Comparison of ENCODE assay signal across 1 cellular context in genomic region chr19:48812094-48812929, GRCh38.
A peak's percentile ranks its signal among the peaks of the same experiment; 100 is the strongest.
TF ChIP-seq lines count a peak whose summit lies in the region.

No MANE protein-coding gene starts in this region.

TF ChIP-seq in K562, 482 proteins besides CTCF, POLR2A, EP300 and RAD21 (continued from another document and continues in another):
- TF ChIP-seq COPS2 (conservative IDR thresholded peaks at IDR 0.05) = no peak
- no peak for TF ChIP-seq ZFP91 (CRISPR knock-in tag; IDR thresholded peaks at IDR 0.05)
- TF ChIP-seq HDAC1 (IDR thresholded peaks at IDR 0.05) = 0 out of 4 replicates have a peak, but pooled peaks of 1 of the 2 experiments have one; percentile 62
- TF ChIP-seq CHD1 (IDR thresholded peaks at IDR 0.05; ENCODE audit: low read length) = no peak
- TF ChIP-seq FOXA3 (CRISPR knock-in tag; conservative IDR thresholded peaks at IDR 0.05 in 1 of 2, IDR thresholded peaks at IDR 0.05 in 1 of 2) = no peak
- TF ChIP-seq E2F5 (CRISPR knock-in tag; IDR thresholded peaks at IDR 0.05) = no peak
- no peak for TF ChIP-seq FOXJ2 (tag; IDR thresholded peaks at IDR 0.05)
- no peak for TF ChIP-seq ZNF134 (CRISPR knock-in tag; conservative IDR thresholded peaks at IDR 0.05)
- TF ChIP-seq RFX7 (CRISPR knock-in tag; IDR thresholded peaks at IDR 0.05) = no peak
- no peak for TF ChIP-seq RBBP5 (IDR thresholded peaks at IDR 0.05; ENCODE audit: borderline replicate concordance, insufficient read depth, low read length, poor library complexity, severe bottlenecking)
- no peak for TF ChIP-seq ZHX1 (conservative IDR thresholded peaks at IDR 0.05; ENCODE audit: low read length)
- peak; percentile 62 for TF ChIP-seq ZFX (CRISPR knock-in tag; IDR thresholded peaks at IDR 0.05)
- TF ChIP-seq PTTG1 (tag; IDR thresholded peaks at IDR 0.05; ENCODE audit: low read depth) = no peak
- no peak for TF ChIP-seq GATAD2B (IDR thresholded peaks at IDR 0.05; ENCODE audit: borderline replicate concordance)
- no peak for TF ChIP-seq FOSL1 (tag; conservative IDR thresholded peaks at IDR 0.05)
- TF ChIP-seq MCM5 (IDR thresholded peaks at IDR 0.05; ENCODE audit: low read depth) = no peak
- no peak for TF ChIP-seq ZNF431 (CRISPR knock-in tag; IDR thresholded peaks at IDR 0.05)
- TF ChIP-seq GTF2B (IDR thresholded peaks at IDR 0.05; ENCODE audit: extremely low read depth, insufficient read length) = no peak
- no peak for TF ChIP-seq ZNF232 (CRISPR knock-in tag; IDR thresholded peaks at IDR 0.05)
- no peak for TF ChIP-seq SIX5 (IDR thresholded peaks at IDR 0.05; ENCODE audit: borderline replicate concordance in 1 of 2, insufficient read depth in 1 of 2, low read depth in 1 of 2, low read length in 2 of 2)
- no peak for TF ChIP-seq STAT6 (CRISPR knock-in tag; IDR thresholded peaks at IDR 0.05)
- TF ChIP-seq ZNF561 (CRISPR knock-in tag; conservative IDR thresholded peaks at IDR 0.05) = no peak
- TF ChIP-seq MTA3 (IDR thresholded peaks at IDR 0.05; ENCODE audit: borderline replicate concordance) = no peak; the same call in 1 of the 2 replicates
- TF ChIP-seq ELF1 (tag; IDR thresholded peaks at IDR 0.05) = no peak
- no peak for TF ChIP-seq ZNF24 (IDR thresholded peaks at IDR 0.05)
- no peak for TF ChIP-seq MECOM (CRISPR knock-in tag; IDR thresholded peaks at IDR 0.05)
- no peak for TF ChIP-seq SFPQ (IDR thresholded peaks at IDR 0.05; ENCODE audit: low read depth, low read length)
- no peak for TF ChIP-seq ZBTB8A (IDR thresholded peaks at IDR 0.05; ENCODE audit: partially characterized antibody)
- TF ChIP-seq FOXJ3 (CRISPR knock-in tag; IDR thresholded peaks at IDR 0.05) = no peak
- no peak; the same call in 1 of the 2 replicates for TF ChIP-seq ZKSCAN1 (IDR thresholded peaks at IDR 0.05; ENCODE audit: low read depth, low read length)
- TF ChIP-seq U2AF1 (optimal IDR thresholded peaks at IDR 0.05; ENCODE audit: low read depth, low read length) = no peak
- TF ChIP-seq TFAM (CRISPR knock-in tag; conservative IDR thresholded peaks at IDR 0.05) = no peak
- TF ChIP-seq ARNT (IDR thresholded peaks at IDR 0.05) = no peak
- TF ChIP-seq RHOXF2B (CRISPR knock-in tag; conservative IDR thresholded peaks at IDR 0.05) = no peak
- no peak for TF ChIP-seq NFIX (CRISPR knock-in tag; IDR thresholded peaks at IDR 0.05; ENCODE audit: low read depth)
- no peak for TF ChIP-seq ATF2 (CRISPR knock-in tag; IDR thresholded peaks at IDR 0.05)
- no peak for TF ChIP-seq EHMT2 (IDR thresholded peaks at IDR 0.05)
- no peak for TF ChIP-seq NCOA2 (IDR thresholded peaks at IDR 0.05; ENCODE audit: partially characterized antibody in 2 of 2)
- no peak for TF ChIP-seq BRF2 (IDR thresholded peaks at IDR 0.05; ENCODE audit: borderline replicate concordance, insufficient read depth, insufficient read length)
- TF ChIP-seq RB1 (IDR thresholded peaks at IDR 0.05; ENCODE audit: low read depth) = peak; percentile 67; the same call in 1 of the 2 replicates
- TF ChIP-seq HNRNPH1 (optimal IDR thresholded peaks at IDR 0.05; ENCODE audit: low read depth, low read length) = no peak
- TF ChIP-seq C11orf30 (IDR thresholded peaks at IDR 0.05; ENCODE audit: low read depth) = no peak
- TF ChIP-seq CXXC5 (CRISPR knock-in tag; IDR thresholded peaks at IDR 0.05) = peak; percentile 60
- TF ChIP-seq STAT5A (IDR thresholded peaks at IDR 0.05; ENCODE audit: borderline replicate concordance, low read length) = no peak
- TF ChIP-seq TSHZ1 (CRISPR knock-in tag; IDR thresholded peaks at IDR 0.05) = no peak
- TF ChIP-seq HDAC2 (IDR thresholded peaks at IDR 0.05) = 0 out of 2 replicates have a peak, but pooled peaks have one; percentile 14
- TF ChIP-seq HIVEP1 (CRISPR knock-in tag; IDR thresholded peaks at IDR 0.05) = no peak
- no peak for TF ChIP-seq ZNF224 (CRISPR knock-in tag; IDR thresholded peaks at IDR 0.05)
- TF ChIP-seq HSF4 (CRISPR knock-in tag; IDR thresholded peaks at IDR 0.05; ENCODE audit: borderline replicate concordance) = no peak
- TF ChIP-seq NFE2L1 (tag; IDR thresholded peaks at IDR 0.05; ENCODE audit: borderline replicate concordance, low read depth) = no peak
